Comparison of ENCODE assay signal across 19 cellular contexts in genomic region chr18:55856679-55857078, GRCh38.
DNase-seq lines count a peak whose midpoint lies in the region; ATAC-seq, FAIRE-seq and TF ChIP-seq lines count a peak whose summit lies in the region.
"Had no signal": no experiment of that assay in that cellular context is flagged by ENCODE, and none has a peak within 500 bp of the region (broad histone marks: within the 10 kb centered on the region; RNA-seq: fewer than 3 reads in every experiment).

No MANE protein-coding gene starts in this region.

- TF ChIP-seq POLR2A in IMR-90 (IDR thresholded peaks at IDR 0.05; ENCODE audit: low read depth, low read length), result no peak
- TF ChIP-seq POLR2A in thyroid gland (IDR thresholded peaks at IDR 0.05), result no peak

- peak overlapping the region; percentile 92 for H3K27ac Mint-ChIP-seq in astrocyte (ENCODE audit: unreplicated experiment)

- H4K91ac ChIP-seq in IMR-90 (ENCODE audit: insufficient read depth, low read depth, low read length), result no peak overlapping the region

- H3K9me1 ChIP-seq in IMR-90 (ENCODE audit: insufficient read depth, low read length), result peaks cover 10% of the 10 kb centered on the region; the same call in 1 of the 2 replicates

- H3K4me3 Mint-ChIP-seq in astrocyte (ENCODE audit: unreplicated experiment), result no peak overlapping the region

- H3K23ac ChIP-seq in IMR-90 (ENCODE audit: low read depth, low read length), result no peak overlapping the region

- H3K36me3 Mint-ChIP-seq in astrocyte (ENCODE audit: low read depth, unreplicated experiment), result no peaks in the 10 kb centered on the region

- no peaks in the 10 kb centered on the region for H3K9me3 Mint-ChIP-seq in astrocyte (ENCODE audit: unreplicated experiment)

- H2BK120ac ChIP-seq in IMR-90 (ENCODE audit: low read depth, low read length), result 0 out of 2 replicates have a peak overlapping the region, but pooled peaks have one; percentile 41

- no peak overlapping the region for H3K4ac ChIP-seq in IMR-90 (ENCODE audit: low read depth, low read length)

- in situ Hi-C loops in IMR-90 (cut with MboI; ENCODE audit: low sequenced_read_pairs), result loop anchor here (10.0 kb wide), 1 partner anchor 718 kb away; no protein-coding TSS in a partner anchor

- H3K27ac ChIP-seq in IMR-90 (ENCODE audit: insufficient read depth, low read length) (no peak overlapping the region), astrocyte (ENCODE audit: low read depth, low read length) (peak overlapping the region; percentile 81), mesodermal cell (ENCODE audit: low read depth, low read length, severe bottlenecking) (peak overlapping the region; percentile 89), thyroid gland (no peak overlapping the region)

- H2AFZ ChIP-seq in IMR-90 (replicated peaks; ENCODE audit: low read length, poor library complexity) (no peak overlapping the region), astrocyte (ENCODE audit: low read depth, low read length) (no peak overlapping the region)

- H3K4me2 ChIP-seq in IMR-90 (ENCODE audit: low read depth, low read length), result peak overlapping the region; percentile 47; the same call in 1 of the 2 replicates
- H3K4me2 ChIP-seq in astrocyte (ENCODE audit: low read length), result peak overlapping the region; percentile 56

- H3K79me2 ChIP-seq in astrocyte (ENCODE audit: insufficient read depth, low read length), result no peaks in the 10 kb centered on the region

- CTCF ChIA-PET in IMR-90 (lab: Yijun Ruan, JAX), result interaction anchor here (0.5 to 1.0 kb wide), 2 partner anchors 10 to 524 kb away, joined by 3 read pairs; no protein-coding TSS in a partner anchor

- H3K4me1 ChIP-seq in IMR-90 (ENCODE audit: control insufficient read depth, insufficient read depth, low read length), result no peaks in the 10 kb centered on the region
- peaks cover 28% of the 10 kb centered on the region for H3K4me1 ChIP-seq in astrocyte (ENCODE audit: insufficient read depth, low read length)
- peaks cover 24% of the 10 kb centered on the region for H3K4me1 ChIP-seq in mesodermal cell (ENCODE audit: control insufficient read depth, insufficient read depth, low read length, poor library complexity, severe bottlenecking)
- H3K4me1 ChIP-seq in thyroid gland, result no peaks in the 10 kb centered on the region

- H4K20me1 ChIP-seq in IMR-90 (ENCODE audit: insufficient read depth, low read length) (no peaks in the 10 kb centered on the region), astrocyte (ENCODE audit: insufficient read depth, low read length) (no peaks in the 10 kb centered on the region)

- dilution Hi-C loops in IMR-90 (cut with HindIII; ENCODE audit: low sequenced_read_pairs, unreplicated experiment), result no loop called here

- H3K9me3 ChIP-seq in IMR-90 (ENCODE audit: control insufficient read depth, insufficient read depth, low read length) (no peaks in the 10 kb centered on the region), astrocyte (ENCODE audit: insufficient read depth, low read depth, low read length) (no peaks in the 10 kb centered on the region), mesodermal cell (ENCODE audit: control insufficient read depth, low read length) (peaks cover 3% of the 10 kb centered on the region), thyroid gland (no peaks in the 10 kb centered on the region)

- H4K8ac ChIP-seq in IMR-90 (ENCODE audit: low read depth in 2 of 2, low read length in 2 of 2), result no peak overlapping the region

- intact Hi-C loops in IMR-90 (cut with micrococcal nuclease) (no loop called here), thyroid gland (cut with DNase I) (no loop called here)

- H2BK20ac ChIP-seq in IMR-90 (ENCODE audit: low read depth, low read length), result no peak overlapping the region

- H3K4me3 ChIP-seq in AG10803 (ENCODE audit: low read length), result no peak overlapping the region
- H3K4me3 ChIP-seq in IMR-90 (ENCODE audit: insufficient read depth, low read depth, low read length), result no peak overlapping the region
- H3K4me3 ChIP-seq in astrocyte (ENCODE audit: insufficient read depth, low read depth, low read length), result no peak overlapping the region
- no peak overlapping the region for H3K4me3 ChIP-seq in mesodermal cell (ENCODE audit: extremely low read depth, insufficient read depth, low read length, poor library complexity, severe bottlenecking)
- no peak overlapping the region for H3K4me3 ChIP-seq in thyroid gland (replicated peaks in 1 of 3)

- H3K36me3 ChIP-seq in IMR-90 (ENCODE audit: control insufficient read depth, insufficient read depth, low read length) (no peaks in the 10 kb centered on the region), astrocyte (ENCODE audit: insufficient read depth, low read length) (no peaks in the 10 kb centered on the region), mesodermal cell (ENCODE audit: control insufficient read depth, insufficient read depth, low read length) (no peaks in the 10 kb centered on the region), thyroid gland (no peaks in the 10 kb centered on the region)

- H3K56ac ChIP-seq in IMR-90 (ENCODE audit: extremely low read depth, insufficient read depth, low read length), result no peak overlapping the region

- H4K5ac ChIP-seq in IMR-90 (ENCODE audit: low read depth, low read length), result no peak overlapping the region

- H3K4me1 Mint-ChIP-seq in astrocyte (ENCODE audit: low read depth, unreplicated experiment), result peaks cover 35% of the 10 kb centered on the region

- no peak overlapping the region for H2AK9ac ChIP-seq in IMR-90 (replicated peaks; ENCODE audit: low read depth, low read length, poor library complexity)

- FAIRE-seq in astrocyte (lab: Jason Lieb, UNC), result no peak
- FAIRE-seq: A204.1, G401.6 had no signal

- no peak for TF ChIP-seq RAD21 in IMR-90 (IDR thresholded peaks at IDR 0.05; ENCODE audit: low read length)

- H2BK5ac ChIP-seq in IMR-90 (ENCODE audit: low read depth, low read length, poor library complexity, severe bottlenecking), result peak overlapping the region; percentile 17

- H3K27me3 Mint-ChIP-seq in astrocyte (ENCODE audit: low read depth, unreplicated experiment), result no peaks in the 10 kb centered on the region

- no peak overlapping the region for H2AK5ac ChIP-seq in IMR-90 (ENCODE audit: low read depth, low read length)

- no peak for TF ChIP-seq CTCF in AG10803 (conservative IDR thresholded peaks at IDR 0.05; ENCODE audit: low read length)
- no peak for TF ChIP-seq CTCF in IMR-90 (conservative IDR thresholded peaks at IDR 0.05; ENCODE audit: low read depth, low read length)
- no peak for TF ChIP-seq CTCF in astrocyte (IDR thresholded peaks at IDR 0.05; ENCODE audit: insufficient read depth, low read depth, low read length)
- TF ChIP-seq CTCF in thyroid gland (IDR thresholded peaks at IDR 0.05), result no peak

- H3K14ac ChIP-seq in IMR-90 (replicated peaks; ENCODE audit: low read depth, low read length), result no peak overlapping the region

- H3K27me3 ChIP-seq in IMR-90 (ENCODE audit: control insufficient read depth, insufficient read depth, low read length) (no peaks in the 10 kb centered on the region), astrocyte (ENCODE audit: insufficient read depth, low read length) (no peaks in the 10 kb centered on the region), thyroid gland (no peaks in the 10 kb centered on the region)

- H2BK15ac ChIP-seq in IMR-90 (ENCODE audit: low read depth, low read length), result no peak overlapping the region

- no peak overlapping the region; the same call in 1 of the 2 replicates for H3K18ac ChIP-seq in IMR-90 (ENCODE audit: low read depth, low read length)

- no TSS peak for BruUV-seq in IMR-90 (replicated peaks; lab: Mats Ljungman, UMichigan)

- POLR2A ChIA-PET in IMR-90 (lab: Charles Lee; ENCODE audit: unreplicated experiment), result no interaction called here

- H3K79me1 ChIP-seq in IMR-90 (ENCODE audit: low read depth in 1 of 2, low read length in 2 of 2), result no peaks in the 10 kb centered on the region

- H3K9ac ChIP-seq in IMR-90 (ENCODE audit: low read depth, low read length), result no peak overlapping the region
- H3K9ac ChIP-seq in astrocyte (ENCODE audit: low read length), result peak overlapping the region; percentile 14

- DNase-seq in AG10803 (ENCODE audit: low read depth), result peak; percentile 72
- no peak for DNase-seq in IMR-90
- no peak for DNase-seq in astrocyte (ENCODE audit: low read depth)
- no peak for DNase-seq in NOMO-1 (lab: John Stamatoyannopoulos, UW; ENCODE audit: unreplicated experiment in 2 of 2)
- DNase-seq in thyroid gland, result no peak
- DNase-seq: C1 segment of cervical spinal cord, DND-41, Karpas-422, MM.1S, NCI-H1105, NCI-H1694 treated with DMSO at 0.1 percent for 48 hours, NCI-H2107, NCI-H524 treated with DMSO at 0.1 percent for 48 hours, SHP77 treated with DMSO at 0.1 percent for 48 hours had no signal

- peak; percentile 24; the same call in 1 of the 2 replicates for ATAC-seq in IMR-90 (ENCODE audit: low read depth)
- no peak for ATAC-seq in HG03139 (IDR thresholded peaks at IDR 0.05; ENCODE audit: unreplicated experiment)
- no peak for ATAC-seq in GM18907 (IDR thresholded peaks at IDR 0.05; ENCODE audit: unreplicated experiment)

TF ChIP-seq in IMR-90, 13 proteins besides CTCF, POLR2A, EP300 and RAD21:
- TF ChIP-seq ELK1 (IDR thresholded peaks at IDR 0.05; ENCODE audit: borderline replicate concordance, low read depth, low read length) (no peak), NFE2L2 (IDR thresholded peaks at IDR 0.05; ENCODE audit: low read depth, low read length) (no peak), MAFK (IDR thresholded peaks at IDR 0.05; ENCODE audit: low read depth, low read length) (peak; percentile 52; the same call in 1 of the 2 replicates), CEBPB (IDR thresholded peaks at IDR 0.05; ENCODE audit: low read depth, low read length) (no peak), MAZ (IDR thresholded peaks at IDR 0.05; ENCODE audit: borderline replicate concordance, low read depth, low read length) (no peak), RCOR1 (IDR thresholded peaks at IDR 0.05; ENCODE audit: insufficient replicate concordance, low read length) (no peak), RFX5 (IDR thresholded peaks at IDR 0.05; ENCODE audit: low read depth, low read length) (no peak), FOS (IDR thresholded peaks at IDR 0.05; ENCODE audit: low read depth, low read length) (no peak)

Comparison
In these comparisons a context has a peak if more than half of its experiments do, and no peak if none do; other contexts are left out.
1. H3K27ac ChIP-seq: peak in astrocyte (single experiment) and mesodermal cell (single experiment); none in IMR-90 (single experiment) and thyroid gland (0 of 3).